ENCODE assay signal across 8 cellular contexts in genomic region chr15:93088981-93089854, GRCh38. TPM values are rescaled to one million over a fixed set of nuclear protein-coding genes. Genes with fewer than 3 reads are reported as not detected.
DNase-seq lines count a peak whose midpoint lies in the region; TF ChIP-seq lines count a peak whose summit lies in the region.

A gene with protein sequence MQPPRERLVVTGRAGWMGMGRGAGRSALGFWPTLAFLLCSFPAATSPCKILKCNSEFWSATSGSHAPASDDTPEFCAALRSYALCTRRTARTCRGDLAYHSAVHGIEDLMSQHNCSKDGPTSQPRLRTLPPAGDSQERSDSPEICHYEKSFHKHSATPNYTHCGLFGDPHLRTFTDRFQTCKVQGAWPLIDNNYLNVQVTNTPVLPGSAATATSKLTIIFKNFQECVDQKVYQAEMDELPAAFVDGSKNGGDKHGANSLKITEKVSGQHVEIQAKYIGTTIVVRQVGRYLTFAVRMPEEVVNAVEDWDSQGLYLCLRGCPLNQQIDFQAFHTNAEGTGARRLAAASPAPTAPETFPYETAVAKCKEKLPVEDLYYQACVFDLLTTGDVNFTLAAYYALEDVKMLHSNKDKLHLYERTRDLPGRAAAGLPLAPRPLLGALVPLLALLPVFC (minus strand): TSS chr15:93089211. CDS start chr15:93088932, 279 bp downstream.

- TF ChIP-seq CTCF in Caco-2 (IDR thresholded peaks at IDR 0.05; ENCODE audit: insufficient read depth in 1 of 2, low read depth in 1 of 2, low read length in 1 of 2, severe bottlenecking in 1 of 2, unreplicated experiment in 1 of 2), result no peak
- TF ChIP-seq CTCF in brain microvascular endothelial cell (IDR thresholded peaks at IDR 0.05; ENCODE audit: low read depth, low read length, missing control alignments), result no peak

- H3K4me3 Mint-ChIP-seq in Caco-2 (ENCODE audit: unreplicated experiment) (peak within 1 kb of the TSS; percentile 74), IgD-negative memory B cell (peak within 1 kb of the TSS; percentile 31 to 90 (median 81))

- H3K27ac Mint-ChIP-seq in Caco-2 (ENCODE audit: unreplicated experiment) (no peak within 1 kb of the TSS), IgD-negative memory B cell (no peak within 1 kb of the TSS)

- intact Hi-C loops in Caco-2 (cut with micrococcal nuclease; ENCODE audit: unreplicated experiment), result loop anchor here (1.0 to 5.0 kb wide), 4 partner anchors 58 to 1031 kb away; no protein-coding TSS in a partner anchor

- peak in 1 of 2 experiments; percentile 53 for DNase-seq in Caco-2
- no peak for DNase-seq in brain microvascular endothelial cell
- DNase-seq in left kidney (ENCODE audit: low read depth, low spot score), result peak; percentile 75
- DNase-seq in HPDE6-E6E7 (ENCODE audit: extremely low spot score), result no peak
- no peak for DNase-seq in activated CD4-positive, alpha-beta T cell treated with anti-CD3 and anti-CD28 coated beads for 1 hour
- DNase-seq in KBM-7, result no peak

- H3K36me3 Mint-ChIP-seq in Caco-2 (ENCODE audit: insufficient read depth, unreplicated experiment) (no peaks in the 10 kb centered on the region), IgD-negative memory B cell (peaks cover 1% of the 10 kb centered on the region)

- H3K27ac ChIP-seq in brain microvascular endothelial cell (no peak within 1 kb of the TSS), stomach smooth muscle (ENCODE audit: low read length) (peak within 1 kb of the TSS; percentile 76)

- peak within 1 kb of the TSS; percentile 57 for H3K4me3 ChIP-seq in Caco-2 (ENCODE audit: low read depth, low read length)
- H3K4me3 ChIP-seq in brain microvascular endothelial cell (ENCODE audit: low read depth, low read length), result peak within 1 kb of the TSS; percentile 22
- H3K4me3 ChIP-seq in stomach smooth muscle (ENCODE audit: low read length in 2 of 2), result peak within 1 kb of the TSS; percentile 83 to 87

- no peaks in the 10 kb centered on the region for H3K4me1 Mint-ChIP-seq in Caco-2 (ENCODE audit: low read depth, unreplicated experiment)
- H3K4me1 Mint-ChIP-seq in IgD-negative memory B cell, result peaks cover 9 to 14% (median 11%) of the 10 kb centered on the region in 3 donors

- in situ Hi-C loops in brain microvascular endothelial cell (cut with HindIII; ENCODE audit: low pct_ligation_motif_present, low sequenced_read_pairs) (no loop called here), KBM-7 (cut with MboI; ENCODE audit: low pct_unique_long_range_greater_than_20kb, low sequenced_read_pairs) (no loop called here)

- H3K27me3 Mint-ChIP-seq in Caco-2 (ENCODE audit: insufficient read depth, unreplicated experiment) (peaks cover 10% of the 10 kb centered on the region), IgD-negative memory B cell (peaks cover 53% of the 10 kb centered on the region)

- H3K9me3 ChIP-seq in Caco-2, result no peaks in the 10 kb centered on the region
- no peaks in the 10 kb centered on the region for H3K9me3 ChIP-seq in stomach smooth muscle (ENCODE audit: control insufficient read depth in 2 of 2, low read length in 2 of 2)

- H3K9me3 Mint-ChIP-seq in Caco-2 (ENCODE audit: unreplicated experiment) (no peaks in the 10 kb centered on the region), IgD-negative memory B cell (no peaks in the 10 kb centered on the region)

- H3K27me3 ChIP-seq in Caco-2 (replicated peaks; ENCODE audit: control insufficient read depth, insufficient read depth, low read length) (peaks cover 1% of the 10 kb centered on the region; the same call in 1 of the 2 replicates), brain microvascular endothelial cell (replicated peaks) (peaks cover 47% of the 10 kb centered on the region), stomach smooth muscle (ENCODE audit: control insufficient read depth in 1 of 2, insufficient read depth in 2 of 2, low read length in 2 of 2) (no peaks in the 10 kb centered on the region)

- POLR2A ChIA-PET in Caco-2 (lab: Charles Lee), result interaction anchor here (1.1 kb wide), 1 partner anchor 886 kb away, joined by 3 read pairs; no protein-coding TSS in a partner anchor

- no TSS peak for BruUV-seq in Caco-2 (replicated peaks; lab: Mats Ljungman, UMichigan)

- CTCF ChIA-PET in Caco-2 (lab: Charles Lee), result interaction anchor here (0.6 to 2.0 kb wide), 10 partner anchors 17 to 1030 kb away, joined by 3 to 31 read pairs (median 6); no protein-coding TSS in a partner anchor

- peak within 1 kb of the TSS; percentile 69 to 76 for H3K9ac ChIP-seq in stomach smooth muscle (ENCODE audit: low read length in 2 of 2)

- H3K4me1 ChIP-seq in Caco-2, result no peaks in the 10 kb centered on the region
- peaks cover 33% of the 10 kb centered on the region for H3K4me1 ChIP-seq in stomach smooth muscle (ENCODE audit: control insufficient read depth, insufficient read depth, low read length)

- H3K36me3 ChIP-seq in Caco-2 (ENCODE audit: control insufficient read depth, insufficient read depth, low read length), result no peaks in the 10 kb centered on the region
- no peaks in the 10 kb centered on the region for H3K36me3 ChIP-seq in brain microvascular endothelial cell (replicated peaks)
- no peaks in the 10 kb centered on the region for H3K36me3 ChIP-seq in stomach smooth muscle (ENCODE audit: control insufficient read depth in 2 of 2, insufficient read depth in 2 of 2, low read length in 2 of 2)

RNA-seq across cellular contexts. Expression of the gene that starts here (rescaled TPM):
- 4.4 and 4.5 TPM in 2 replicates for total RNA-seq in Caco-2 (2022)
- not detected for polyA plus RNA-seq in IgD-negative memory B cell

Comparison
In these comparisons a context has a peak if more than half of its experiments do, and no peak if none do; other contexts are left out.
1. H3K4me3 ChIP-seq: peak in every context shown above with its lines; median percentile 85 in stomach smooth muscle; 57 in Caco-2; 22 in brain microvascular endothelial cell.